ENCODE assay signal across 14 cellular contexts in genomic region chr9:16309350-16310271, GRCh38.
DNase-seq lines count a peak whose midpoint lies in the region; ATAC-seq, FAIRE-seq and TF ChIP-seq lines count a peak whose summit lies in the region.
"Had no signal": no experiment of that assay in that cellular context is flagged by ENCODE, and none has a peak within 500 bp of the region (broad histone marks: within the 10 kb centered on the region; RNA-seq: fewer than 3 reads in every experiment).

No MANE protein-coding gene starts in this region.

- H3K23me2 ChIP-seq in H1 (ENCODE audit: low read depth, low read length): no peaks in the 10 kb centered on the region

- H3K4me2 ChIP-seq in GM23248 (ENCODE audit: unreplicated experiment): no peak overlapping the region
- no peak overlapping the region for H3K4me2 ChIP-seq in H1 (ENCODE audit: insufficient read depth in 1 of 2, low read depth in 2 of 2, low read length in 2 of 2)

- no peaks in the 10 kb centered on the region for H3F3A ChIP-seq in GM23248 (ENCODE audit: insufficient read depth)

- no peak overlapping the region for H2BK12ac ChIP-seq in H1 (ENCODE audit: low read depth, low read length)

- TF ChIP-seq CTCF in H1 (IDR thresholded peaks at IDR 0.05; ENCODE audit: control extremely low read depth in 1 of 3, insufficient read depth in 1 of 3, low read depth in 1 of 3, low read length in 3 of 3): no peak

- H3K4me3 ChIP-seq in GM23248 (no peak overlapping the region), H1 (ENCODE audit: extremely low read depth in 1 of 4, insufficient read depth in 2 of 4, low read depth in 3 of 4, low read length in 4 of 4) (no peak overlapping the region)

- no peak overlapping the region for H3K4me3 Mint-ChIP-seq in effector memory CD8-positive, alpha-beta T cell

- no peak for FAIRE-seq in H1 (lab: Jason Lieb, UNC)
- FAIRE-seq: urothelium cell line had no signal

- no peak overlapping the region for H3K56ac ChIP-seq in H1 (replicated peaks; ENCODE audit: insufficient read length, low read depth, low read length)

- no peak overlapping the region for H4K8ac ChIP-seq in H1 (ENCODE audit: extremely low read depth, insufficient read depth, low read length)

- H3K27ac ChIP-seq in GM23248 (no peak overlapping the region), H1 (ENCODE audit: low read depth, low read length) (no peak overlapping the region)

- H4K91ac ChIP-seq in H1 (replicated peaks; ENCODE audit: insufficient read length, low read length): peak overlapping the region; percentile 35

- intact Hi-C loops in sciatic nerve (cut with DNase I): no loop called here

- H3K18ac ChIP-seq in H1 (ENCODE audit: extremely low read depth, low read length): no peak overlapping the region

- no peak for TF ChIP-seq POLR2A in H1 (IDR thresholded peaks at IDR 0.05; ENCODE audit: control extremely low read depth in 1 of 2, low read depth in 2 of 2, low read length in 2 of 2)

- POLR2A ChIA-PET in H1 (lab: Charles Lee; ENCODE audit: partially characterized antibody): no interaction called here

- no peak overlapping the region for H2BK120ac ChIP-seq in H1 (replicated peaks; ENCODE audit: low read depth, low read length)

- no peak overlapping the region for H2BK15ac ChIP-seq in H1 (ENCODE audit: low read length)

- H3K36me3 ChIP-seq in GM23248 (ENCODE audit: low read depth): no peaks in the 10 kb centered on the region
- no peaks in the 10 kb centered on the region for H3K36me3 ChIP-seq in H1 (ENCODE audit: control insufficient read depth in 2 of 4, insufficient read depth in 4 of 4, low read length in 3 of 4)

- no peaks in the 10 kb centered on the region for H3K9me2 ChIP-seq in GM23248 (ENCODE audit: insufficient read depth)

- no peaks in the 10 kb centered on the region for H3K9me3 ChIP-seq in GM23248 (ENCODE audit: low read depth)
- H3K9me3 ChIP-seq in H1 (ENCODE audit: insufficient read depth in 2 of 2, low read depth in 1 of 2, low read length in 1 of 2): no peaks in the 10 kb centered on the region

- no peaks in the 10 kb centered on the region for H3K27me3 ChIP-seq in GM23248 (replicated peaks; ENCODE audit: insufficient read depth)
- H3K27me3 ChIP-seq in H1 (replicated peaks in 1 of 4; ENCODE audit: control insufficient read depth in 3 of 4, extremely low read depth in 1 of 4, insufficient read depth in 3 of 4, low read length in 3 of 4): no peaks in the 10 kb centered on the region

- peaks cover 7% of the 10 kb centered on the region; the same call in 1 of the 2 replicates for H3K4me1 ChIP-seq in GM23248 (ENCODE audit: insufficient read depth)
- peaks cover 1 to 8% (median 5%) of the 10 kb centered on the region in 4 experiments; a peak in 6 of 7 replicates for H3K4me1 ChIP-seq in H1 (replicated peaks in 1 of 4; ENCODE audit: control insufficient read depth in 3 of 4, insufficient read depth in 4 of 4, low read length in 3 of 4)

- ATAC-seq in sciatic nerve (peak; percentile 86), GM18519 (IDR thresholded peaks at IDR 0.05; ENCODE audit: low FRiP score, unreplicated experiment) (no peak)
- ATAC-seq in effector memory CD8-positive, alpha-beta T cell (replicated peaks): no peak

- peaks cover 3 to 5% of the 10 kb centered on the region in 2 donors for H3K9me3 Mint-ChIP-seq in effector memory CD8-positive, alpha-beta T cell

- no peak overlapping the region for H3K23ac ChIP-seq in H1 (ENCODE audit: insufficient read length)

- H3K27me3 Mint-ChIP-seq in effector memory CD8-positive, alpha-beta T cell: no peaks in the 10 kb centered on the region

- no peak for TF ChIP-seq RAD21 in H1 (IDR thresholded peaks at IDR 0.05 in 1 of 2, conservative IDR thresholded peaks at IDR 0.05 in 1 of 2; ENCODE audit: low read depth in 2 of 2, low read length in 2 of 2)

- DNase-seq in GM23248 (peak; percentile 56), H1 (ENCODE audit: low read depth in 1 of 2, low spot score in 2 of 2) (no peak), iPS-NIHi11 (ENCODE audit: low spot score) (peak; percentile 33), sciatic nerve (ENCODE audit: low spot score) (peak; percentile 80), NCI-H1417 treated with DMSO at 0.1 percent for 48 hours (lab: John Stamatoyannopoulos, UW) (no peak)
- no peak for DNase-seq in effector memory CD8-positive, alpha-beta T cell
- no peak for DNase-seq in effector CD4-positive, alpha-beta T cell
- DNase-seq: activated effector memory CD4-positive, alpha-beta T cell treated with anti-CD3 and anti-CD28 coated beads, Interleukin-2, amount 50 U/mL, for 16 hours; cortex of kidney; DMS53; midbrain; NCI-H187 treated with DMSO at 0.1 percent for 48 hours had no signal

- H2BK20ac ChIP-seq in H1 (ENCODE audit: low read length): 0 out of 2 replicates have a peak overlapping the region, but pooled peaks have one; percentile 48

- H3K9ac ChIP-seq in GM23248: no peak overlapping the region
- H3K9ac ChIP-seq in H1 (replicated peaks in 1 of 4; ENCODE audit: extremely low read depth in 1 of 4, low read depth in 3 of 4, low read length in 3 of 4): no peak overlapping the region; a peak in 1 of 7 replicates

- no peak overlapping the region for H3K4ac ChIP-seq in H1 (replicated peaks; ENCODE audit: insufficient read length, low read depth, low read length)

- TF ChIP-seq EP300 in H1 (IDR thresholded peaks at IDR 0.05; ENCODE audit: borderline replicate concordance in 1 of 2, low read depth in 2 of 2, low read length in 2 of 2): no peak

- no peaks in the 10 kb centered on the region for H3K79me1 ChIP-seq in H1 (ENCODE audit: low read depth, low read length)

- no peaks in the 10 kb centered on the region for H3K36me3 Mint-ChIP-seq in effector memory CD8-positive, alpha-beta T cell (ENCODE audit: insufficient read depth)

- no peaks in the 10 kb centered on the region for H3K4me1 Mint-ChIP-seq in effector memory CD8-positive, alpha-beta T cell (ENCODE audit: low read depth in 2 of 2)

- H2BK5ac ChIP-seq in H1 (ENCODE audit: low read depth, low read length): no peak overlapping the region

- CTCF ChIA-PET in H1 (lab: Charles Lee; ENCODE audit: partially characterized antibody): interaction anchor here (0.7 to 1.9 kb wide), 8 partner anchors 10 to 271 kb away, joined by 3 to 8 read pairs (median 4); no protein-coding TSS in a partner anchor

- H2AFZ ChIP-seq in GM23248 (peak overlapping the region; percentile 70), H1 (ENCODE audit: low read length) (0 out of 2 replicates have a peak overlapping the region, but pooled peaks have one; percentile 67)

- no peaks in the 10 kb centered on the region for H3K79me2 ChIP-seq in GM23248 (ENCODE audit: insufficient read depth)
- H3K79me2 ChIP-seq in H1 (ENCODE audit: control insufficient read depth in 1 of 2, insufficient read depth in 2 of 2, low read length in 2 of 2): no peaks in the 10 kb centered on the region

- no peak overlapping the region for H3K27ac Mint-ChIP-seq in effector memory CD8-positive, alpha-beta T cell

- WGBS in GM23248 (ENCODE audit: low coverage in 1 of 2, low lambda C conversion rate in 2 of 2, missing lambda C conversion rate in 2 of 2), 2 experiments: 25 to 28% methylated on average over 27 of the region's 27 CpGs
- WGBS in H1 (ENCODE audit: extremely low coverage in 1 of 2, insufficient coverage in 1 of 2, insufficient read length in 1 of 2, insufficient replicate concordance in 2 of 2, low coverage in 1 of 2, low lambda C conversion rate in 2 of 2, missing lambda C conversion rate in 1 of 2), 2 experiments: 88% methylated on average over 27 of the region's 27 CpGs; no CpG with 5 or more reads in 1 of the 2 experiments

- no peak overlapping the region for H2AK5ac ChIP-seq in H1 (ENCODE audit: low read depth, low read length)

- H3K14ac ChIP-seq in H1 (ENCODE audit: insufficient read length): no peak overlapping the region

- H4K20me1 ChIP-seq in GM23248 (ENCODE audit: insufficient read depth) (no peaks in the 10 kb centered on the region), H1 (replicated peaks in 1 of 2; ENCODE audit: control insufficient read depth in 1 of 2, insufficient read depth in 2 of 2, low read length in 2 of 2) (no peaks in the 10 kb centered on the region)

- in situ Hi-C loops in GM23248 (cut with MboI): no loop called here

- no peak overlapping the region for H4K5ac ChIP-seq in H1 (ENCODE audit: insufficient read length, low read depth, low read length)

TF ChIP-seq in H1, 55 proteins besides CTCF, POLR2A, EP300 and RAD21:
- no peak for TF ChIP-seq E2F6 (IDR thresholded peaks at IDR 0.05)
- no peak for TF ChIP-seq POLR2AphosphoS5 (IDR thresholded peaks at IDR 0.05; ENCODE audit: low read depth, low read length)
- TF ChIP-seq TAF1 (IDR thresholded peaks at IDR 0.05; ENCODE audit: low read depth, low read length): no peak
- no peak for TF ChIP-seq CTBP2 (IDR thresholded peaks at IDR 0.05; ENCODE audit: borderline replicate concordance, insufficient read depth, insufficient read length, low read length)
- TF ChIP-seq CHD2 (IDR thresholded peaks at IDR 0.05; ENCODE audit: low read length): no peak
- no peak for TF ChIP-seq JUN (IDR thresholded peaks at IDR 0.05; ENCODE audit: low read depth, low read length)
- TF ChIP-seq TAF7 (optimal IDR thresholded peaks at IDR 0.05; ENCODE audit: borderline replicate concordance, low read depth, low read length): no peak
- TF ChIP-seq PHF8 (conservative IDR thresholded peaks at IDR 0.05; ENCODE audit: low read depth, low read length): no peak

Comparison
In these comparisons a context has a peak if more than half of its experiments do, and no peak if none do; other contexts are left out.
1. DNase-seq: peak in GM23248 (single experiment), iPS-NIHi11 (single experiment) and sciatic nerve (single experiment); none in H1 (0 of 2), effector memory CD8-positive, alpha-beta T cell (0 of 3), effector CD4-positive, alpha-beta T cell (single experiment) and NCI-H1417 treated with DMSO at 0.1 percent for 48 hours (single experiment).